ENCODE assay signal across 8 cellular contexts in genomic region chr22:23521442-23522113, GRCh38. TPM values are rescaled to one million over a fixed set of nuclear protein-coding genes. Genes with fewer than 3 reads are reported as not detected.
DNase-seq lines count a peak whose midpoint lies in the region; ATAC-seq, FAIRE-seq and TF ChIP-seq lines count a peak whose summit lies in the region.

No MANE protein-coding gene starts in this region.

- no peak for FAIRE-seq in kidney (lab: Jason Lieb, UNC)

- H3K27ac ChIP-seq in DOHH2 (ENCODE audit: low read depth, low read length) (no peak overlapping the region), kidney (ENCODE audit: low read depth in 2 of 2, low read length in 2 of 2) (peak overlapping the region; percentile 81 to 84)

- no peaks in the 10 kb centered on the region for H4K20me1 ChIP-seq in DOHH2 (ENCODE audit: control insufficient read depth, insufficient read depth, low read depth, low read length)

- DNase-seq in NCI-H345 (lab: John Stamatoyannopoulos, UW) (peak; percentile 97), cerebellar cortex (ENCODE audit: low spot score) (peak; percentile 91), kidney (peak; percentile 97)
- peak; percentile 15 to 53 for DNase-seq in activated CD4-positive, alpha-beta T cell treated with anti-CD3 and anti-CD28 coated beads for 24 hours (ENCODE audit: low read depth in 2 of 2)
- DNase-seq in stimulated activated CD4-positive, alpha-beta T cell treated with anti-CD3 and anti-CD28 coated beads, Interleukin-15, amount 100 ng/mL, for 24 hours, result peak; percentile 86

- H3K9ac ChIP-seq in kidney (ENCODE audit: low read length in 2 of 2), result peak overlapping the region in 1 of 2 donors; percentile 21

- TF ChIP-seq CTCF in DOHH2 (IDR thresholded peaks at IDR 0.05; ENCODE audit: low read depth, low read length, poor library complexity, severe bottlenecking), result peak; percentile 32
- no peak for TF ChIP-seq CTCF in kidney (IDR thresholded peaks at IDR 0.05; ENCODE audit: borderline replicate concordance, extremely low read depth, insufficient read depth)

- peaks cover 17% of the 10 kb centered on the region for H3K27me3 ChIP-seq in DOHH2 (ENCODE audit: control insufficient read depth, low read length)

- peak; percentile 78 for ATAC-seq in HG03108 (IDR thresholded peaks at IDR 0.05; ENCODE audit: unreplicated experiment)
- ATAC-seq in HG03097 (IDR thresholded peaks at IDR 0.05; ENCODE audit: low FRiP score, unreplicated experiment), result no peak

- H3K36me3 ChIP-seq in DOHH2 (ENCODE audit: control insufficient read depth, low read length) (no peaks in the 10 kb centered on the region), kidney (ENCODE audit: control insufficient read depth in 1 of 2, insufficient read depth in 2 of 2, low read length in 2 of 2) (no peaks in the 10 kb centered on the region)

- H3F3A ChIP-seq in DOHH2 (ENCODE audit: control insufficient read depth, insufficient read depth), result no peaks in the 10 kb centered on the region

- H3K4me3 ChIP-seq in DOHH2 (ENCODE audit: low read length), result peak overlapping the region; percentile 63
- H3K4me3 ChIP-seq in kidney (ENCODE audit: low read length in 2 of 2), result peak overlapping the region; percentile 30 to 36

- no peaks in the 10 kb centered on the region for H3K9me2 ChIP-seq in DOHH2 (replicated peaks; ENCODE audit: control insufficient read depth, low read length)

- H3K9me3 ChIP-seq in DOHH2 (ENCODE audit: control insufficient read depth, insufficient read depth, low read length), result no peaks in the 10 kb centered on the region
- H3K9me3 ChIP-seq in kidney (ENCODE audit: control insufficient read depth in 1 of 2, low read length in 2 of 2), result no peaks in the 10 kb centered on the region

- no peaks in the 10 kb centered on the region for H3K79me2 ChIP-seq in DOHH2 (ENCODE audit: control insufficient read depth, low read length)

- intact Hi-C loops in kidney (cut with DNase I), result no loop called here

- peaks cover 10% of the 10 kb centered on the region for H3K4me1 ChIP-seq in DOHH2 (ENCODE audit: control insufficient read depth, low read length)
- H3K4me1 ChIP-seq in kidney (ENCODE audit: control insufficient read depth in 1 of 2, insufficient read depth in 1 of 2, low read depth in 1 of 2, low read length in 2 of 2), result peaks cover 0 to 7% of the 10 kb centered on the region in 2 donors

- H3K4me2 ChIP-seq in DOHH2 (ENCODE audit: low read length), result peak overlapping the region; percentile 63

RNA-seq across cellular contexts. Expression of gene IGLL1, which starts 58.5 kb away (rescaled TPM):
- not detected for total RNA-seq in kidney
- not detected for polyA plus RNA-seq in kidney (ENCODE audit: insufficient read depth, low read depth, low replicate concordance)

Comparison
In these comparisons a context has a peak if more than half of its experiments do, and no peak if none do; other contexts are left out.
1. DNase-seq: peak in every context shown above with its lines; median percentile 97 in NCI-H345; 97 in kidney; 91 in cerebellar cortex; 86 in stimulated activated CD4-positive, alpha-beta T cell treated with anti-CD3 and anti-CD28 coated beads, Interleukin-15, amount 100 ng/mL, for 24 hours; 34 in activated CD4-positive, alpha-beta T cell treated with anti-CD3 and anti-CD28 coated beads for 24 hours.